1 cellular context compared by ENCODE assay signal in genomic region chr16:85803570-85803969, GRCh38.
A peak's percentile ranks its signal among the peaks of the same experiment; 100 is the strongest.
TF ChIP-seq lines count a peak whose summit lies in the region.

No MANE protein-coding gene starts in this region.

TF ChIP-seq in GM12878, 131 proteins besides CTCF, POLR2A, EP300 and RAD21:
- TF ChIP-seq IKZF1 (conservative IDR thresholded peaks at IDR 0.05), result no peak
- peak; percentile 47; the same call in 1 of the 2 replicates for TF ChIP-seq POLR2AphosphoS5 (IDR thresholded peaks at IDR 0.05; ENCODE audit: low read length)
- peak; percentile 17; the same call in 1 of the 2 replicates for TF ChIP-seq RAD51 (IDR thresholded peaks at IDR 0.05)
- TF ChIP-seq RB1 (IDR thresholded peaks at IDR 0.05; ENCODE audit: borderline replicate concordance), result no peak
- peak; percentile 31; the same call in 1 of the 2 replicates for TF ChIP-seq SPI1 (IDR thresholded peaks at IDR 0.05; ENCODE audit: borderline replicate concordance, insufficient read depth, low read depth, low read length)
- peak; percentile 48 to 70; a peak in 3 of 4 replicates for TF ChIP-seq BHLHE40 (IDR thresholded peaks at IDR 0.05; ENCODE audit: borderline replicate concordance in 1 of 2, low read depth in 2 of 2, low read length in 1 of 2)
